ENCODE assay signal across 18 cellular contexts in genomic region chr2:37148325-37148724, GRCh38. TPM values are rescaled to one million over a fixed set of nuclear protein-coding genes. Genes with fewer than 3 reads are reported as not detected.
"Had no signal": no experiment of that assay in that cellular context is flagged by ENCODE, and none has a peak within 500 bp of the region (broad histone marks: within the 10 kb centered on the region; RNA-seq: fewer than 3 reads in every experiment).

No MANE protein-coding gene starts in this region.

- H3K27me3 ChIP-seq: uterus had no signal

- DNase-seq: activated naive CD4-positive, alpha-beta T cell treated with anti-CD3 and anti-CD28 coated beads, Interleukin-2, amount 50 U/mL, for 16 hours; activated T-cell treated with anti-CD3 and anti-CD28 coated beads for 4 hours; cerebellar nuclear complex; dermis blood vessel endothelial cell; endodermal cell; hippocampal formation; lower lobe of right lung; stimulated activated CD4-positive, alpha-beta T cell treated with anti-CD3 and anti-CD28 coated beads, Interleukin-15, amount 100 ng/mL, for 24 hours; uterus had no signal

- H3K9me3 Mint-ChIP-seq: activated T-helper 2 cell treated with anti-CD3 and anti-CD28 coated beads, Interferon-gamma antibody, Interleukin-2, Interleukin-4, amounts not matched to agents 10 μg/mL and 5 μg/mL and 100 μg/mL, durations not matched to agents 14 hours and 24 hours and 36 hours; endodermal cell; T-helper 2 cell treated with Interferon-gamma antibody and Interleukin-4, amounts not matched to agents 5 μg/mL and 100 μg/mL, for 36 hours had no signal

- H3K9me3 ChIP-seq: lower lobe of right lung, uterus had no signal

- H3K4me1 ChIP-seq: uterus had no signal

- H3K4me3 Mint-ChIP-seq: endodermal cell; nephron; T-helper 2 cell treated with Interferon-gamma antibody and Interleukin-4, amounts not matched to agents 5 μg/mL and 100 μg/mL, for 36 hours had no signal

- H3K27ac ChIP-seq: lower lobe of right lung, uterus had no signal

- H3K36me3 ChIP-seq: uterus had no signal

- H3K4me3 ChIP-seq: lower lobe of right lung, uterus had no signal

- H3K27me3 Mint-ChIP-seq: brain had no signal

- H3K27ac Mint-ChIP-seq: activated T-helper 2 cell treated with anti-CD3 and anti-CD28 coated beads, Interferon-gamma antibody, Interleukin-2, Interleukin-4, amounts not matched to agents 10 μg/mL and 5 μg/mL and 100 μg/mL, durations not matched to agents 14 hours and 24 hours and 36 hours; endodermal cell; nephron; T-helper 2 cell treated with Interferon-gamma antibody and Interleukin-4, amounts not matched to agents 5 μg/mL and 100 μg/mL, for 36 hours had no signal

- ATAC-seq: lower lobe of right lung had no signal

RNA-seq across cellular contexts. Expression of gene SULT6B1, which starts 40.1 kb away (rescaled TPM):
- total RNA-seq: activated CD8-positive, alpha-beta memory T cell treated with anti-CD3 and anti-CD28 coated beads for 36 hours; activated T-helper 2 cell treated with anti-CD3 and anti-CD28 coated beads, Interferon-gamma antibody, Interleukin-2, Interleukin-4, amounts not matched to agents 10 μg/mL and 5 μg/mL and 100 μg/mL, durations not matched to agents 14 hours and 24 hours and 36 hours; dermis blood vessel endothelial cell; endodermal cell; kidney epithelial cell; lower lobe of right lung; omental fat pad; uterus had no signal
- polyA plus RNA-seq: esophagus, thymus had no signal
